In the genomic region with DNA sequence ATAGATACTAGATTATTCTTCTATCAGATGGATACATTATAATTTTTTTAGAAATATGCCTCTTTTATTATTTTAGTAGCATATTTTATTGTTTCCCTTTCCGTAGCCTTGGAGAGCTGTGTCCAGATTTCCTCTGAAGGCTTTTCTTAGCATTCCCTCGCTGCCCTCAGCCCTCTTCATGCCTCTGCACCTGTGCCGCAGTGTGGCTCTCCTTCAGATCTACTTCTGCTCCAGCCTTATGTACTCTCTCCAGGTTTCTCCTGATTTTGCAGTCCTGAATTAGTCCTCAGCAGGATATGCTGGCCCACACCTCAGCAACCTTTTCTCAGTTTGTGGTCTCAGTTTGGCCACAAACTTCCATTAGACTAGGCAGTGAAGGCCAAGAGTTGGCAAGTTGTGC, we compare ENCODE assay signal across 2 cellular contexts.
TF ChIP-seq lines count a peak whose summit lies in the region.

No MANE protein-coding gene starts in this region.

TF ChIP-seq in GM23338, 12 proteins besides CTCF, POLR2A, EP300 and RAD21 (continued from another document):
- TF ChIP-seq, protein P1, sequence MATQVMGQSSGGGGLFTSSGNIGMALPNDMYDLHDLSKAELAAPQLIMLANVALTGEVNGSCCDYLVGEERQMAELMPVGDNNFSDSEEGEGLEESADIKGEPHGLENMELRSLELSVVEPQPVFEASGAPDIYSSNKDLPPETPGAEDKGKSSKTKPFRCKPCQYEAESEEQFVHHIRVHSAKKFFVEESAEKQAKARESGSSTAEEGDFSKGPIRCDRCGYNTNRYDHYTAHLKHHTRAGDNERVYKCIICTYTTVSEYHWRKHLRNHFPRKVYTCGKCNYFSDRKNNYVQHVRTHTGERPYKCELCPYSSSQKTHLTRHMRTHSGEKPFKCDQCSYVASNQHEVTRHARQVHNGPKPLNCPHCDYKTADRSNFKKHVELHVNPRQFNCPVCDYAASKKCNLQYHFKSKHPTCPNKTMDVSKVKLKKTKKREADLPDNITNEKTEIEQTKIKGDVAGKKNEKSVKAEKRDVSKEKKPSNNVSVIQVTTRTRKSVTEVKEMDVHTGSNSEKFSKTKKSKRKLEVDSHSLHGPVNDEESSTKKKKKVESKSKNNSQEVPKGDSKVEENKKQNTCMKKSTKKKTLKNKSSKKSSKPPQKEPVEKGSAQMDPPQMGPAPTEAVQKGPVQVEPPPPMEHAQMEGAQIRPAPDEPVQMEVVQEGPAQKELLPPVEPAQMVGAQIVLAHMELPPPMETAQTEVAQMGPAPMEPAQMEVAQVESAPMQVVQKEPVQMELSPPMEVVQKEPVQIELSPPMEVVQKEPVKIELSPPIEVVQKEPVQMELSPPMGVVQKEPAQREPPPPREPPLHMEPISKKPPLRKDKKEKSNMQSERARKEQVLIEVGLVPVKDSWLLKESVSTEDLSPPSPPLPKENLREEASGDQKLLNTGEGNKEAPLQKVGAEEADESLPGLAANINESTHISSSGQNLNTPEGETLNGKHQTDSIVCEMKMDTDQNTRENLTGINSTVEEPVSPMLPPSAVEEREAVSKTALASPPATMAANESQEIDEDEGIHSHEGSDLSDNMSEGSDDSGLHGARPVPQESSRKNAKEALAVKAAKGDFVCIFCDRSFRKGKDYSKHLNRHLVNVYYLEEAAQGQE (IDR thresholded peaks at IDR 0.05; ENCODE audit: unreplicated experiment), result no peak
- TF ChIP-seq EZH2phosphoT487 (IDR thresholded peaks at IDR 0.05; ENCODE audit: unreplicated experiment) (no peak), JUNB (IDR thresholded peaks at IDR 0.05; ENCODE audit: unreplicated experiment) (no peak), POLR2AphosphoS5 (IDR thresholded peaks at IDR 0.05; ENCODE audit: low read depth) (no peak), CREB1 (CRISPR knock-in tag; IDR thresholded peaks at IDR 0.05; ENCODE audit: low read depth) (no peak), EZH2 (IDR thresholded peaks at IDR 0.05; ENCODE audit: low read depth, unreplicated experiment) (no peak)
- TF ChIP-seq, protein P2, sequence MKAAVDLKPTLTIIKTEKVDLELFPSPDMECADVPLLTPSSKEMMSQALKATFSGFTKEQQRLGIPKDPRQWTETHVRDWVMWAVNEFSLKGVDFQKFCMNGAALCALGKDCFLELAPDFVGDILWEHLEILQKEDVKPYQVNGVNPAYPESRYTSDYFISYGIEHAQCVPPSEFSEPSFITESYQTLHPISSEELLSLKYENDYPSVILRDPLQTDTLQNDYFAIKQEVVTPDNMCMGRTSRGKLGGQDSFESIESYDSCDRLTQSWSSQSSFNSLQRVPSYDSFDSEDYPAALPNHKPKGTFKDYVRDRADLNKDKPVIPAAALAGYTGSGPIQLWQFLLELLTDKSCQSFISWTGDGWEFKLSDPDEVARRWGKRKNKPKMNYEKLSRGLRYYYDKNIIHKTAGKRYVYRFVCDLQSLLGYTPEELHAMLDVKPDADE (IDR thresholded peaks at IDR 0.05), result no peak

TF ChIP-seq in WTC11, 78 proteins besides CTCF, POLR2A, EP300 and RAD21 (continued from another document):
- TF ChIP-seq, protein P3, sequence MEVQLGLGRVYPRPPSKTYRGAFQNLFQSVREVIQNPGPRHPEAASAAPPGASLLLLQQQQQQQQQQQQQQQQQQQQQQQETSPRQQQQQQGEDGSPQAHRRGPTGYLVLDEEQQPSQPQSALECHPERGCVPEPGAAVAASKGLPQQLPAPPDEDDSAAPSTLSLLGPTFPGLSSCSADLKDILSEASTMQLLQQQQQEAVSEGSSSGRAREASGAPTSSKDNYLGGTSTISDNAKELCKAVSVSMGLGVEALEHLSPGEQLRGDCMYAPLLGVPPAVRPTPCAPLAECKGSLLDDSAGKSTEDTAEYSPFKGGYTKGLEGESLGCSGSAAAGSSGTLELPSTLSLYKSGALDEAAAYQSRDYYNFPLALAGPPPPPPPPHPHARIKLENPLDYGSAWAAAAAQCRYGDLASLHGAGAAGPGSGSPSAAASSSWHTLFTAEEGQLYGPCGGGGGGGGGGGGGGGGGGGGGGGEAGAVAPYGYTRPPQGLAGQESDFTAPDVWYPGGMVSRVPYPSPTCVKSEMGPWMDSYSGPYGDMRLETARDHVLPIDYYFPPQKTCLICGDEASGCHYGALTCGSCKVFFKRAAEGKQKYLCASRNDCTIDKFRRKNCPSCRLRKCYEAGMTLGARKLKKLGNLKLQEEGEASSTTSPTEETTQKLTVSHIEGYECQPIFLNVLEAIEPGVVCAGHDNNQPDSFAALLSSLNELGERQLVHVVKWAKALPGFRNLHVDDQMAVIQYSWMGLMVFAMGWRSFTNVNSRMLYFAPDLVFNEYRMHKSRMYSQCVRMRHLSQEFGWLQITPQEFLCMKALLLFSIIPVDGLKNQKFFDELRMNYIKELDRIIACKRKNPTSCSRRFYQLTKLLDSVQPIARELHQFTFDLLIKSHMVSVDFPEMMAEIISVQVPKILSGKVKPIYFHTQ (CRISPR knock-in tag; IDR thresholded peaks at IDR 0.05), result no peak
- no peak for TF ChIP-seq TCF7 (CRISPR knock-in tag; IDR thresholded peaks at IDR 0.05; ENCODE audit: low read depth)
- TF ChIP-seq NFYB (CRISPR knock-in tag; conservative IDR thresholded peaks at IDR 0.05; ENCODE audit: low read depth), result no peak
- no peak for TF ChIP-seq CBFB (CRISPR knock-in tag; IDR thresholded peaks at IDR 0.05; ENCODE audit: low read depth)
- no peak for TF ChIP-seq PRRX2 (CRISPR knock-in tag; IDR thresholded peaks at IDR 0.05)
- TF ChIP-seq ZNF219 (CRISPR knock-in tag; IDR thresholded peaks at IDR 0.05; ENCODE audit: borderline replicate concordance), result no peak
- no peak for TF ChIP-seq TP53 (CRISPR knock-in tag; IDR thresholded peaks at IDR 0.05)
- TF ChIP-seq, protein P4, sequence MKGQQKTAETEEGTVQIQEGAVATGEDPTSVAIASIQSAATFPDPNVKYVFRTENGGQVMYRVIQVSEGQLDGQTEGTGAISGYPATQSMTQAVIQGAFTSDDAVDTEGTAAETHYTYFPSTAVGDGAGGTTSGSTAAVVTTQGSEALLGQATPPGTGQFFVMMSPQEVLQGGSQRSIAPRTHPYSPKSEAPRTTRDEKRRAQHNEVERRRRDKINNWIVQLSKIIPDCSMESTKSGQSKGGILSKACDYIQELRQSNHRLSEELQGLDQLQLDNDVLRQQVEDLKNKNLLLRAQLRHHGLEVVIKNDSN (CRISPR knock-in tag; IDR thresholded peaks at IDR 0.05), result no peak
